Comparison of ENCODE assay signal across 19 cellular contexts in the genomic region with DNA sequence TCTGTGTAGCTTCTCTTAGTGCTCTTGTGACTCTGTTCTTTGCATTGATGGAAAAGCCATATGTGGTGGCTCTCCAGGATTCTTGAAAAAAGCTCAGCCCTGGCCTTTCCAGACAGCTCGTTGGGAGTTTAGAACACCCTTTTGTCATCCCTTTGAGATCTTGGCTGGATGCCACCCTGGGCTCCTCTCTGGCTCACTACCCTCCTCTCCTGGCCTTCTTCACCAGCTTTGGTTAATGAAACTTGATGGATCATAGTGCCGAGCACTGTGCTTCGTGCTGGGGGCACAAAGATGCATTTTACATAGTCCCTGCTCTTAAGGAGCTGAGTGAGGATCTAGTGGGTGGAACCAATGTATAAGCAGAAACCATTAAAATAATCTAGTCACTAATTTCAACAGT. TPM values are rescaled to one million over a fixed set of nuclear protein-coding genes. Genes with fewer than 3 reads are reported as not detected.
"Had no signal": no experiment of that assay in that cellular context is flagged by ENCODE, and none has a peak within 500 bp of the region (broad histone marks: within the 10 kb centered on the region; RNA-seq: fewer than 3 reads in every experiment).

No MANE protein-coding gene starts in this region.

- H3K4me3 ChIP-seq: cardiac muscle cell, colonic mucosa, left ventricle myocardium inferior, smooth muscle cell, thyroid gland, uterus had no signal

- H3K36me3 Mint-ChIP-seq: activated naive CD8-positive, alpha-beta T cell treated with anti-CD3 and anti-CD28 coated beads, Interleukin-2, amount 10 ng/mL, durations not matched to agents 7 days and 5 days; memory B cell had no signal

- ATAC-seq: activated CD8-positive, alpha-beta T cell treated with anti-CD3 and anti-CD28 coated beads for 36 hours; right cardiac atrium had no signal

- H3K27ac Mint-ChIP-seq: activated CD8-positive, alpha-beta T cell treated with anti-CD3 and anti-CD28 coated beads for 36 hours; activated naive CD8-positive, alpha-beta T cell treated with anti-CD3 and anti-CD28 coated beads, Interleukin-2, amount 10 ng/mL, durations not matched to agents 7 days and 5 days; memory B cell; nephron; progenitor cell of endocrine pancreas had no signal

- H3K9me3 Mint-ChIP-seq: activated CD8-positive, alpha-beta T cell treated with anti-CD3 and anti-CD28 coated beads for 36 hours; activated naive CD8-positive, alpha-beta T cell treated with anti-CD3 and anti-CD28 coated beads, Interleukin-2, amount 10 ng/mL, durations not matched to agents 7 days and 5 days; memory B cell; nephron had no signal

- H3K4me1 Mint-ChIP-seq: nephron had no signal

- DNase-seq: activated CD4-positive, alpha-beta T cell treated with anti-CD3 and anti-CD28 coated beads for 4 hours; activated CD8-positive, alpha-beta memory T cell treated with anti-CD3 and anti-CD28 coated beads, Interleukin-2, amount 50 U/mL, for 48 hours; activated CD8-positive, alpha-beta T cell treated with anti-CD3 and anti-CD28 coated beads for 36 hours; activated naive CD8-positive, alpha-beta T cell treated with anti-CD3 and anti-CD28 coated beads, Interleukin-2, amount 10 ng/mL, durations not matched to agents 7 days and 5 days; aorta; colonic mucosa; effector CD4-positive, alpha-beta T cell; kidney; left ventricle myocardium inferior; occipital lobe; right cardiac atrium; thyroid gland; uterus; WERI-Rb-1 had no signal

- H3K4me3 Mint-ChIP-seq: activated CD8-positive, alpha-beta T cell treated with anti-CD3 and anti-CD28 coated beads for 36 hours; activated naive CD8-positive, alpha-beta T cell treated with anti-CD3 and anti-CD28 coated beads, Interleukin-2, amount 10 ng/mL, durations not matched to agents 7 days and 5 days; memory B cell; nephron had no signal

RNA-seq across cellular contexts. Expression of a gene that starts 15.6 kb away (rescaled TPM):
- total RNA-seq: activated CD8-positive, alpha-beta T cell treated with anti-CD3 and anti-CD28 coated beads for 36 hours; activated naive CD8-positive, alpha-beta T cell treated with anti-CD3 and anti-CD28 coated beads, Interleukin-2, amount 10 ng/mL, durations not matched to agents 7 days and 5 days had no signal
